In the genomic region with DNA sequence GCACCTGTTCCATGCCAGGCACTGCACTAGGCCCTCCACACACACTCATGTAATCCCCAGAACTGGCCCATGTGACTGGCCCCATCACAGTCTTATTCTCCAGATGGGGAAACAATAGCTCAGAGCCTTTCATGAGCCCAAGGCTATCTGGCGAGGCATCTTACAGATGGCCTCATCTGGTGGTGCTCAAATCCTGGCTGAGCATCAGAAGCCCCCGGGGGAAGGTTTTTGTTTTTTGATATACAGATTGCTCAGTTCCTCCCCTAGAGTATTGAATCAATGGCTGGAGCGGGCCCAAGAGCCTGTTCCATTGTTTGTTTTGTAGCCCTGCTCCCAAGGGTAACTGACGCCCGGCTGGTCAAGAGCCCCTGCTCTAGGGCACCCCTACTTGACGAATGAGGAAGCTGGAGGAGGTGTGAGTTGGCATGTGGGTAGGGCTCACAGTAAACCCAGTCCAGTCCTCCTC, we compare ENCODE assay signal across 17 cellular contexts.
DNase-seq lines count a peak whose midpoint lies in the region; ATAC-seq, FAIRE-seq and TF ChIP-seq lines count a peak whose summit lies in the region.
"Had no signal": no experiment of that assay in that cellular context is flagged by ENCODE, and none has a peak within 500 bp of the region (broad histone marks: within the 10 kb centered on the region; RNA-seq: fewer than 3 reads in every experiment).

No MANE protein-coding gene starts in this region.

- DNase-seq in heart left ventricle (peak in 1 of 5 donors; percentile 47), Right ventricle myocardium superior (no peak), NCI-H510A treated with DMSO at 0.1 percent for 48 hours (lab: John Stamatoyannopoulos, UW) (peak; percentile 41), globus pallidus (ENCODE audit: low spot score) (peak; percentile 30), left lobe of liver (ENCODE audit: low spot score) (no peak), sciatic nerve (ENCODE audit: low spot score) (no peak), RCC 7860 (ENCODE audit: low spot score) (no peak)
- DNase-seq: activated CD4-positive, alpha-beta memory T cell treated with anti-CD3 and anti-CD28 coated beads, Interleukin-2, amount 10 ng/mL, durations not matched to agents 7 days and 5 days; brain microvascular endothelial cell; GOT3; KBM-7; kidney glomerular epithelial cell; naive thymus-derived CD8-positive, alpha-beta T cell; NCI-H526; retina had no signal

- WGBS in heart left ventricle, 4 donors: 46 to 55% (median 51%) methylated on average over 6 of the region's 6 CpGs

- no peak overlapping the region for H3K4me3 ChIP-seq in heart left ventricle

- intact Hi-C loops in heart left ventricle (cut with DNase I) (no loop called here), Right ventricle myocardium superior (cut with DNase I) (no loop called here), sciatic nerve (cut with DNase I) (no loop called here)

- no peak for TF ChIP-seq CTCF in heart left ventricle (IDR thresholded peaks at IDR 0.05)

- ATAC-seq in heart left ventricle: peak in 3 of 4 donors; percentile 35 to 52 (median 49)
- ATAC-seq in Right ventricle myocardium superior (ENCODE audit: poor library complexity): no peak
- no peak for ATAC-seq in left lobe of liver
- ATAC-seq in sciatic nerve: no peak
- no peak for ATAC-seq in HG02870 (IDR thresholded peaks at IDR 0.05; ENCODE audit: unreplicated experiment)
- ATAC-seq: naive thymus-derived CD8-positive, alpha-beta T cell had no signal

- FAIRE-seq in RCC 7860 (lab: Jason Lieb, UNC): no peak
- FAIRE-seq: urothelium cell line had no signal

- no peaks in the 10 kb centered on the region for H3K27me3 ChIP-seq in heart left ventricle
- H3K27me3 ChIP-seq: brain microvascular endothelial cell had no signal

- H3K4me1 ChIP-seq in heart left ventricle: peaks cover 0 to 52% (median 25%) of the 10 kb centered on the region in 12 donors

- peaks cover 0 to 4% (median 0%) of the 10 kb centered on the region in 9 donors for H3K36me3 ChIP-seq in heart left ventricle
- H3K36me3 ChIP-seq: brain microvascular endothelial cell had no signal

- no peak overlapping the region for H3K27ac ChIP-seq in heart left ventricle
- H3K27ac ChIP-seq: brain microvascular endothelial cell had no signal

- H3K9me3 ChIP-seq in heart left ventricle: no peaks in the 10 kb centered on the region

- TF ChIP-seq POLR2A in heart left ventricle (IDR thresholded peaks at IDR 0.05): no peak

Comparison
In these comparisons a context has a peak if more than half of its experiments do, and no peak if none do; other contexts are left out.
1. ATAC-seq: peak in heart left ventricle (3 of 4); none in Right ventricle myocardium superior (single experiment), left lobe of liver (single experiment), sciatic nerve (single experiment) and HG02870 (single experiment).
2. DNase-seq: peak in NCI-H510A treated with DMSO at 0.1 percent for 48 hours (single experiment) and globus pallidus (single experiment); none in Right ventricle myocardium superior (single experiment), left lobe of liver (single experiment), sciatic nerve (single experiment) and RCC 7860 (single experiment).